ENCODE assay signal across 22 cellular contexts in the genomic region with DNA sequence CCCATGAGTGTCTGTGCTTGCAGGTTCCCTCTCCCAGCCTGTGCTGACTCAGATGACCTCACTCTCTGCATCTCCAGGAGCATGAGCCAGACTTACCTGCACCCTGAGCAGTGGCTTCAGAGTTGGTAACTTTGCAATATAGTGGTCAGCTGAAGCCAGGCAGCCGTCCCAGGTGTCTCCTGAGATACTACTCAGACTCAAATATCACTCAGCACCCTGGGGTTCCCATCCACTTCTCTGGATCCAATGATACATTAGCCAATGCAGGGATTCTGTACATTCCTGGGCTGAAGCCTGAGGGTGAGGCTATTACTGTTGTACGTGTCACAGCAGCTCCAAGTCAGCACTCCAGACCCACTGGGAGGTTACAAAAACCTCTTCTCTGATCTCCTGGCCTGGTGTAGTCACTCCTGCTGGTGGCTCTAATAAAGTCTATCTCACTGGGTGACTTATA.
A peak's percentile ranks its signal among the peaks of the same experiment; 100 is the strongest.
DNase-seq lines count a peak whose midpoint lies in the region; ATAC-seq, FAIRE-seq and TF ChIP-seq lines count a peak whose summit lies in the region.
"Had no signal": no experiment of that assay in that cellular context is flagged by ENCODE, and none has a peak within 500 bp of the region (broad histone marks: within the 10 kb centered on the region; RNA-seq: fewer than 3 reads in every experiment).

No MANE protein-coding gene starts in this region.

- no peak overlapping the region for H3K9ac ChIP-seq in HepG2 (ENCODE audit: insufficient read depth, low read depth, low read length)
- no peak overlapping the region for H3K9ac ChIP-seq in K562 (ENCODE audit: insufficient read depth in 1 of 2, low read depth in 2 of 2, low read length in 2 of 2)
- H3K9ac ChIP-seq: BLaER1 treated with 17β-estradiol and CSF1 and Interleukin-3, amounts not matched to agents 10 nM and 100 nM had no signal

- H4K20me1 ChIP-seq in HepG2 (ENCODE audit: insufficient read depth, low read length) (no peaks in the 10 kb centered on the region), K562 (replicated peaks; ENCODE audit: control insufficient read depth, insufficient read depth, low read length) (0 out of 2 replicates have a peak, but pooled peaks cover 5% of the 10 kb centered on the region)
- H4K20me1 ChIP-seq: BLaER1 treated with 17β-estradiol and CSF1 and Interleukin-3, amounts not matched to agents 10 nM and 100 nM had no signal

- CTCF ChIA-PET in HepG2 (lab: Yijun Ruan, JAX; ENCODE audit: low intra/inter-chr PET ratio, low total read pairs): no interaction called here
- CTCF ChIA-PET in K562 (lab: Yijun Ruan, JAX; ENCODE audit: low intra/inter-chr PET ratio): no interaction called here

- no peak overlapping the region for H3K4me3 Mint-ChIP-seq in stimulated activated memory B cell treated with anti-CD40 and anti-IgM and Interleukin-4, amounts not matched to agents 10 μg/mL and 1 μg/mL and 100 μg/mL, for 72 hours
- H3K4me3 Mint-ChIP-seq in activated T-helper 17 cell treated with anti-CD3 and anti-CD28 coated beads, Interleukin-2, amount 50 U/mL, for 72 hours: no peak overlapping the region
- H3K4me3 Mint-ChIP-seq: CD8-positive, alpha-beta memory T cell; HFFc6 had no signal

- H2AFZ ChIP-seq in HepG2 (ENCODE audit: low read length) (no peak overlapping the region), K562 (ENCODE audit: low read depth, low read length) (no peak overlapping the region)
- H2AFZ ChIP-seq: PC-9 had no signal

- FAIRE-seq in HepG2 (lab: Jason Lieb, UNC): no peak
- FAIRE-seq in K562 (lab: Jason Lieb, UNC): no peak
- FAIRE-seq: D721Med, G401.6, H1 had no signal

- peaks cover 6% of the 10 kb centered on the region for H3K4me1 Mint-ChIP-seq in stimulated activated memory B cell treated with anti-CD40 and anti-IgM and Interleukin-4, amounts not matched to agents 10 μg/mL and 1 μg/mL and 100 μg/mL, for 72 hours
- H3K4me1 Mint-ChIP-seq in activated T-helper 17 cell treated with anti-CD3 and anti-CD28 coated beads, Interleukin-2, amount 50 U/mL, for 72 hours: no peaks in the 10 kb centered on the region
- H3K4me1 Mint-ChIP-seq: CD8-positive, alpha-beta memory T cell had no signal

- TF ChIP-seq RAD21 in HepG2 (CRISPR knock-in tag; IDR thresholded peaks at IDR 0.05): no peak
- no peak for TF ChIP-seq RAD21 in K562 (CRISPR knock-in tag; conservative IDR thresholded peaks at IDR 0.05 in 1 of 2, IDR thresholded peaks at IDR 0.05 in 1 of 2)

- intact Hi-C loops in HepG2 (cut with micrococcal nuclease; ENCODE audit: unreplicated experiment) (no loop called here), right lobe of liver (cut with DNase I) (no loop called here), K562 (cut with micrococcal nuclease) (no loop called here)

- H3K4me1 ChIP-seq in HepG2 (ENCODE audit: insufficient read depth, low read length): peaks cover 14% of the 10 kb centered on the region
- peaks cover 0 to 30% (median 15%) of the 10 kb centered on the region in 4 donors for H3K4me1 ChIP-seq in right lobe of liver
- H3K4me1 ChIP-seq in K562 (replicated peaks in 1 of 2; ENCODE audit: control insufficient read depth in 2 of 2, insufficient read depth in 2 of 2, low read length in 2 of 2): peaks cover 0 to 5% of the 10 kb centered on the region in 2 experiments; a peak in 1 of 5 replicates

- H3K4me2 ChIP-seq in HepG2 (ENCODE audit: low read depth, low read length) (no peak overlapping the region), K562 (ENCODE audit: insufficient read depth, low read length) (no peak overlapping the region)
- H3K4me2 ChIP-seq: PC-9 had no signal

- no peak for DNase-seq in HepG2 (ENCODE audit: low spot score)
- no peak for DNase-seq in right lobe of liver
- no peak for DNase-seq in K562 (ENCODE audit: extremely low read depth in 1 of 4, low spot score in 3 of 4)
- DNase-seq in iris pigment epithelial cell (ENCODE audit: low read depth): peak; percentile 6
- DNase-seq in RPMI8226: no peak
- no peak for DNase-seq in NCI-H2196 (lab: John Stamatoyannopoulos, UW; ENCODE audit: unreplicated experiment)
- DNase-seq: CD8-positive, alpha-beta memory T cell; DMS79 treated with DMSO at 0.1 percent for 48 hours; HFFc6; MG63; NCI-H1105 treated with DMSO at 0.1 percent for 48 hours; NCI-H1694 treated with DMSO at 0.1 percent for 48 hours; NCI-H69; Right ventricle myocardium superior had no signal

- H3K27me3 ChIP-seq in HepG2 (ENCODE audit: control insufficient read depth in 1 of 2, insufficient read depth in 2 of 2, low read length in 2 of 2) (peaks cover 2 to 11% of the 10 kb centered on the region in 2 experiments; a peak in 2 of 5 replicates), right lobe of liver (no peaks in the 10 kb centered on the region), K562 (ENCODE audit: control insufficient read depth in 2 of 2, insufficient read depth in 2 of 2, low read length in 2 of 2) (peaks cover 43 to 54% of the 10 kb centered on the region in 2 experiments)
- H3K27me3 ChIP-seq: BLaER1 treated with 17β-estradiol and CSF1 and Interleukin-3, amounts not matched to agents 10 nM and 100 nM; MG63 had no signal

- H3K36me3 ChIP-seq in HepG2 (replicated peaks in 1 of 2; ENCODE audit: control insufficient read depth in 1 of 2, insufficient read depth in 2 of 2, low read length in 2 of 2) (no peaks in the 10 kb centered on the region), right lobe of liver (no peaks in the 10 kb centered on the region), K562 (ENCODE audit: control insufficient read depth, insufficient read depth, low read length) (no peaks in the 10 kb centered on the region)
- H3K36me3 ChIP-seq: BLaER1 treated with 17β-estradiol and CSF1 and Interleukin-3, amounts not matched to agents 10 nM and 100 nM; MG63 had no signal

- no peaks in the 10 kb centered on the region for H3K36me3 Mint-ChIP-seq in stimulated activated memory B cell treated with anti-CD40 and anti-IgM and Interleukin-4, amounts not matched to agents 10 μg/mL and 1 μg/mL and 100 μg/mL, for 72 hours
- no peaks in the 10 kb centered on the region for H3K36me3 Mint-ChIP-seq in activated T-helper 17 cell treated with anti-CD3 and anti-CD28 coated beads, Interleukin-2, amount 50 U/mL, for 72 hours (ENCODE audit: low read depth)
- H3K36me3 Mint-ChIP-seq: CD8-positive, alpha-beta memory T cell had no signal

- no TSS peak for BruUV-seq in HepG2 (replicated peaks; lab: Mats Ljungman, UMichigan)
- no TSS peak for BruUV-seq in K562 (replicated peaks; lab: Mats Ljungman, UMichigan)

- TF ChIP-seq EP300 in HepG2 (IDR thresholded peaks at IDR 0.05; ENCODE audit: low read depth in 2 of 2, low read length in 2 of 2) (no peak), HepG2 (CRISPR knock-in tag; IDR thresholded peaks at IDR 0.05; ENCODE audit: borderline replicate concordance) (no peak), K562 (IDR thresholded peaks at IDR 0.05; ENCODE audit: low read length) (no peak)

- TF ChIP-seq POLR2A in HepG2 (IDR thresholded peaks at IDR 0.05; ENCODE audit: insufficient read depth in 1 of 2, low read depth in 2 of 2, low read length in 2 of 2): no peak
- TF ChIP-seq POLR2A in right lobe of liver (IDR thresholded peaks at IDR 0.05): no peak
- TF ChIP-seq POLR2A in K562 (conservative IDR thresholded peaks at IDR 0.05): no peak

- no peak overlapping the region for H3K4me3 ChIP-seq in HepG2 (replicated peaks in 1 of 3; ENCODE audit: insufficient read depth in 1 of 3, low read depth in 2 of 3, low read length in 3 of 3)
- H3K4me3 ChIP-seq in right lobe of liver: no peak overlapping the region
- no peak overlapping the region for H3K4me3 ChIP-seq in K562
- H3K4me3 ChIP-seq: BLaER1 treated with 17β-estradiol and CSF1 and Interleukin-3, amounts not matched to agents 10 nM and 100 nM; MG63; PC-9; SK-N-MC had no signal

- peak; percentile 29 for ATAC-seq in HepG2
- ATAC-seq in right lobe of liver: no peak
- peak; percentile 60 for ATAC-seq in K562
- no peak for ATAC-seq in stimulated activated memory B cell treated with anti-CD40 and anti-IgM and Interleukin-4, amounts not matched to agents 10 μg/mL and 1 μg/mL and 100 μg/mL, for 72 hours
- no peak for ATAC-seq in activated T-helper 17 cell treated with anti-CD3 and anti-CD28 coated beads, Interleukin-2, amount 50 U/mL, for 72 hours (replicated peaks)

- H3K9me3 ChIP-seq in HepG2 (ENCODE audit: low read length): no peaks in the 10 kb centered on the region
- H3K9me3 ChIP-seq in right lobe of liver: no peaks in the 10 kb centered on the region
- H3K9me3 ChIP-seq in K562 (replicated peaks; ENCODE audit: control insufficient read depth, insufficient read depth, low read depth, low read length): no peaks in the 10 kb centered on the region
- H3K9me3 ChIP-seq: BLaER1 treated with 17β-estradiol and CSF1 and Interleukin-3, amounts not matched to agents 10 nM and 100 nM; MG63 had no signal

- in situ Hi-C loops in HepG2 (cut with HindIII; ENCODE audit: extremely low pct_ligation_motif_present, low pct_unique_long_range_greater_than_20kb) (no loop called here), K562 (cut with MboI) (no loop called here)

- peak overlapping the region; percentile 58 for H3K27ac Mint-ChIP-seq in stimulated activated memory B cell treated with anti-CD40 and anti-IgM and Interleukin-4, amounts not matched to agents 10 μg/mL and 1 μg/mL and 100 μg/mL, for 72 hours
- no peak overlapping the region for H3K27ac Mint-ChIP-seq in activated T-helper 17 cell treated with anti-CD3 and anti-CD28 coated beads, Interleukin-2, amount 50 U/mL, for 72 hours
- H3K27ac Mint-ChIP-seq: CD8-positive, alpha-beta memory T cell; HFFc6 had no signal

- WGBS in HepG2 (ENCODE audit: low lambda C conversion rate): 4% methylated on average over 2 of the region's 2 CpGs
- whole genome bisulfite sequencing in right lobe of liver (ENCODE audit: insufficient coverage, low coverage, low lambda C conversion rate, missing lambda C conversion rate): 100% methylated on average over 1 of the region's 2 CpGs
- 0% methylated on average over 2 of the region's 2 CpGs for WGBS in K562 (ENCODE audit: insufficient coverage, low coverage, missing lambda C conversion rate)

- no peaks in the 10 kb centered on the region for H3K9me3 Mint-ChIP-seq in stimulated activated memory B cell treated with anti-CD40 and anti-IgM and Interleukin-4, amounts not matched to agents 10 μg/mL and 1 μg/mL and 100 μg/mL, for 72 hours
- H3K9me3 Mint-ChIP-seq in activated T-helper 17 cell treated with anti-CD3 and anti-CD28 coated beads, Interleukin-2, amount 50 U/mL, for 72 hours: no peaks in the 10 kb centered on the region
- H3K9me3 Mint-ChIP-seq: CD8-positive, alpha-beta memory T cell; HFFc6 had no signal

- H3K79me2 ChIP-seq in HepG2 (ENCODE audit: insufficient read depth, low read length) (no peaks in the 10 kb centered on the region), K562 (ENCODE audit: control insufficient read depth, insufficient read depth, low read length) (no peaks in the 10 kb centered on the region)

- peaks cover 4% of the 10 kb centered on the region for H3K9me1 ChIP-seq in K562 (ENCODE audit: control insufficient read depth, insufficient read depth, low read length)

- POLR2A ChIA-PET in HepG2 (lab: Yijun Ruan, JAX): no interaction called here
- POLR2A ChIA-PET in K562 (lab: Yijun Ruan, JAX): interaction anchor here (1.0 to 10.6 kb wide), 11 partner anchors 9 to 104 kb away, joined by 3 to 121 read pairs (median 5); no protein-coding TSS in a partner anchor

- no peak overlapping the region for H3K27ac ChIP-seq in HepG2 (ENCODE audit: extremely low read length, insufficient read depth, low read length)
- H3K27ac ChIP-seq in right lobe of liver: no peak overlapping the region
- no peak overlapping the region for H3K27ac ChIP-seq in K562 (ENCODE audit: extremely low read depth, low read depth, low read length)
- H3K27ac ChIP-seq: BLaER1 treated with 17β-estradiol and CSF1 and Interleukin-3, amounts not matched to agents 10 nM and 100 nM; PC-9; SK-N-MC had no signal

- no peaks in the 10 kb centered on the region for H3K27me3 Mint-ChIP-seq in stimulated activated memory B cell treated with anti-CD40 and anti-IgM and Interleukin-4, amounts not matched to agents 10 μg/mL and 1 μg/mL and 100 μg/mL, for 72 hours
- peaks cover 17% of the 10 kb centered on the region for H3K27me3 Mint-ChIP-seq in activated T-helper 17 cell treated with anti-CD3 and anti-CD28 coated beads, Interleukin-2, amount 50 U/mL, for 72 hours

- TF ChIP-seq CTCF in HepG2 (CRISPR knock-in tag; IDR thresholded peaks at IDR 0.05) (no peak), right lobe of liver (IDR thresholded peaks at IDR 0.05) (no peak), K562 (IDR thresholded peaks at IDR 0.05 in 2 of 3, conservative IDR thresholded peaks at IDR 0.05 in 1 of 3; ENCODE audit: insufficient read depth in 2 of 3, low read depth in 1 of 3, low read length in 3 of 3) (no peak)

Comparison
In these comparisons a context has a peak if more than half of its experiments do, and no peak if none do; other contexts are left out.
1. ATAC-seq: peak in HepG2 (single experiment) and K562 (single experiment); none in right lobe of liver (0 of 4), stimulated activated memory B cell treated with anti-CD40 and anti-IgM and Interleukin-4, amounts not matched to agents 10 μg/mL and 1 μg/mL and 100 μg/mL, for 72 hours (single experiment) and activated T-helper 17 cell treated with anti-CD3 and anti-CD28 coated beads, Interleukin-2, amount 50 U/mL, for 72 hours (single experiment).
2. Of the 241 proteins assayed by ChIP-seq in both HepG2 and K562: peak only in HepG2: none; only in K562: CBFB, E2F1, ETV5, FOSL1, IRF2, JUNB and 4 more; in both: none; in neither: 227; mixed calls (peak in some experiments, not most) for 4.